Comparison of ENCODE assay signal across 10 cellular contexts in genomic region chr1:63917571-63918394, GRCh38.
A peak's percentile ranks its signal among the peaks of the same experiment; 100 is the strongest.
DNase-seq lines count a peak whose midpoint lies in the region; ATAC-seq and TF ChIP-seq lines count a peak whose summit lies in the region.
"Had no signal": no experiment of that assay in that cellular context is flagged by ENCODE, and none has a peak within 500 bp of the region (broad histone marks: within the 10 kb centered on the region; RNA-seq: fewer than 3 reads in every experiment).

No MANE protein-coding gene starts in this region.

- H3K27ac Mint-ChIP-seq in activated CD4-positive, alpha-beta memory T cell treated with anti-CD3 and anti-CD28 coated beads for 36 hours, result no peak overlapping the region
- no peak overlapping the region for H3K27ac Mint-ChIP-seq in activated CD4-positive, alpha-beta memory T cell treated with anti-CD3 and anti-CD28 coated beads, Interleukin-2, amount 10 ng/mL, durations not matched to agents 7 days and 5 days
- H3K27ac Mint-ChIP-seq in chondrocyte (ENCODE audit: unreplicated experiment), result peak overlapping the region; percentile 87

- no peaks in the 10 kb centered on the region for H3K9me2 ChIP-seq in Karpas-422 (replicated peaks; ENCODE audit: insufficient read depth, low read length)

- no peaks in the 10 kb centered on the region for H3K4me1 Mint-ChIP-seq in activated CD4-positive, alpha-beta memory T cell treated with anti-CD3 and anti-CD28 coated beads for 36 hours (ENCODE audit: low read depth)
- H3K4me1 Mint-ChIP-seq in activated CD4-positive, alpha-beta memory T cell treated with anti-CD3 and anti-CD28 coated beads, Interleukin-2, amount 10 ng/mL, durations not matched to agents 7 days and 5 days, result no peaks in the 10 kb centered on the region
- H3K4me1 Mint-ChIP-seq in chondrocyte (ENCODE audit: low read depth), result peaks cover 94% of the 10 kb centered on the region

- no peak overlapping the region for H3K4me3 ChIP-seq in Karpas-422 (ENCODE audit: low read length)
- H3K4me3 ChIP-seq: thyroid gland had no signal

- peaks cover 1% of the 10 kb centered on the region for H3K27me3 Mint-ChIP-seq in activated CD4-positive, alpha-beta memory T cell treated with anti-CD3 and anti-CD28 coated beads for 36 hours
- peaks cover 5% of the 10 kb centered on the region for H3K27me3 Mint-ChIP-seq in activated CD4-positive, alpha-beta memory T cell treated with anti-CD3 and anti-CD28 coated beads, Interleukin-2, amount 10 ng/mL, durations not matched to agents 7 days and 5 days
- H3K27me3 Mint-ChIP-seq in chondrocyte (ENCODE audit: low read depth), result no peaks in the 10 kb centered on the region

- H3K4me2 ChIP-seq in Karpas-422 (ENCODE audit: low read depth, low read length, poor library complexity, severe bottlenecking), result no peak overlapping the region

- no peaks in the 10 kb centered on the region for H3K9me3 Mint-ChIP-seq in activated CD4-positive, alpha-beta memory T cell treated with anti-CD3 and anti-CD28 coated beads for 36 hours
- H3K9me3 Mint-ChIP-seq in activated CD4-positive, alpha-beta memory T cell treated with anti-CD3 and anti-CD28 coated beads, Interleukin-2, amount 10 ng/mL, durations not matched to agents 7 days and 5 days, result no peaks in the 10 kb centered on the region
- no peaks in the 10 kb centered on the region for H3K9me3 Mint-ChIP-seq in chondrocyte (ENCODE audit: low read depth)

- H3K36me3 Mint-ChIP-seq in activated CD4-positive, alpha-beta memory T cell treated with anti-CD3 and anti-CD28 coated beads for 36 hours, result no peaks in the 10 kb centered on the region
- H3K36me3 Mint-ChIP-seq in activated CD4-positive, alpha-beta memory T cell treated with anti-CD3 and anti-CD28 coated beads, Interleukin-2, amount 10 ng/mL, durations not matched to agents 7 days and 5 days (ENCODE audit: low read depth), result no peaks in the 10 kb centered on the region
- peaks cover 3% of the 10 kb centered on the region for H3K36me3 Mint-ChIP-seq in chondrocyte (ENCODE audit: low read depth)

- no peaks in the 10 kb centered on the region for H3K36me3 ChIP-seq in Karpas-422 (ENCODE audit: insufficient read depth, low read length)
- H3K36me3 ChIP-seq: thyroid gland had no signal

- H3K4me1 ChIP-seq in Karpas-422 (ENCODE audit: low read length), result no peaks in the 10 kb centered on the region

- DNase-seq in activated CD4-positive, alpha-beta memory T cell treated with anti-CD3 and anti-CD28 coated beads for 36 hours, result peak; percentile 35
- no peak for DNase-seq in activated CD4-positive, alpha-beta memory T cell treated with anti-CD3 and anti-CD28 coated beads, Interleukin-2, amount 10 ng/mL, durations not matched to agents 7 days and 5 days
- DNase-seq in Karpas-422 (peak; percentile 78), chondrocyte (ENCODE audit: low spot score) (no peak), 8988T (no peak)
- peak; percentile 4 to 16 for DNase-seq in stimulated activated CD4-positive, alpha-beta T cell treated with anti-CD3 and anti-CD28 coated beads, Interleukin-15, amount 100 ng/mL, for 48 hours (ENCODE audit: low read depth in 2 of 2)
- DNase-seq: GF-D8, thyroid gland had no signal

- H3K9me3 ChIP-seq in Karpas-422 (ENCODE audit: low read length), result no peaks in the 10 kb centered on the region
- H3K9me3 ChIP-seq: thyroid gland had no signal

- CTCF ChIA-PET in activated CD4-positive, alpha-beta memory T cell treated with anti-CD3 and anti-CD28 coated beads for 36 hours (lab: Charles Lee), result interaction anchor here (1.0 to 1.5 kb wide), 5 partner anchors 13 to 301 kb away, joined by 3 to 8 read pairs (median 3); no protein-coding TSS in a partner anchor
- CTCF ChIA-PET in activated CD4-positive, alpha-beta memory T cell treated with anti-CD3 and anti-CD28 coated beads, Interleukin-2, amount 10 ng/mL, durations not matched to agents 7 days and 5 days (lab: Charles Lee), result interaction anchor here (1.1 kb wide), 1 partner anchor 267 kb away, joined by 3 read pairs; no protein-coding TSS in a partner anchor

- peak; percentile 60 for TF ChIP-seq CTCF in chondrocyte (IDR thresholded peaks at IDR 0.05)

- H3K27ac ChIP-seq in Karpas-422 (ENCODE audit: low read length), result no peak overlapping the region
- H3K27ac ChIP-seq: thyroid gland had no signal

- intact Hi-C loops in activated CD4-positive, alpha-beta memory T cell treated with anti-CD3 and anti-CD28 coated beads for 36 hours (cut with micrococcal nuclease), result loop anchor here (2.0 kb wide), 2 partner anchors 225 to 297 kb away; no protein-coding TSS in a partner anchor

- no peak overlapping the region for H3K4me3 Mint-ChIP-seq in activated CD4-positive, alpha-beta memory T cell treated with anti-CD3 and anti-CD28 coated beads for 36 hours
- H3K4me3 Mint-ChIP-seq in activated CD4-positive, alpha-beta memory T cell treated with anti-CD3 and anti-CD28 coated beads, Interleukin-2, amount 10 ng/mL, durations not matched to agents 7 days and 5 days, result no peak overlapping the region
- H3K4me3 Mint-ChIP-seq in chondrocyte (ENCODE audit: unreplicated experiment), result no peak overlapping the region

- H2AFZ ChIP-seq in Karpas-422 (ENCODE audit: low read length), result no peak overlapping the region

- H3K9ac ChIP-seq in Karpas-422 (ENCODE audit: low read length), result no peak overlapping the region

- POLR2A ChIA-PET in activated CD4-positive, alpha-beta memory T cell treated with anti-CD3 and anti-CD28 coated beads for 36 hours (lab: Charles Lee), result no interaction called here
- POLR2A ChIA-PET in activated CD4-positive, alpha-beta memory T cell treated with anti-CD3 and anti-CD28 coated beads, Interleukin-2, amount 10 ng/mL, durations not matched to agents 7 days and 5 days (lab: Charles Lee), result no interaction called here

- ATAC-seq in GM19328 (IDR thresholded peaks at IDR 0.05; ENCODE audit: unreplicated experiment) (no peak), HG02759 (IDR thresholded peaks at IDR 0.05; ENCODE audit: unreplicated experiment) (no peak)

- H4K20me1 ChIP-seq in Karpas-422 (ENCODE audit: insufficient read depth, low read depth, low read length), result no peaks in the 10 kb centered on the region

- H3K79me2 ChIP-seq in Karpas-422 (ENCODE audit: low read length), result no peaks in the 10 kb centered on the region

- no peaks in the 10 kb centered on the region for H3K27me3 ChIP-seq in Karpas-422 (ENCODE audit: low read length)
- H3K27me3 ChIP-seq: thyroid gland had no signal

Comparison
In these comparisons a context has a peak if more than half of its experiments do, and no peak if none do; other contexts are left out.
1. DNase-seq: peak in activated CD4-positive, alpha-beta memory T cell treated with anti-CD3 and anti-CD28 coated beads for 36 hours (single experiment), Karpas-422 (single experiment) and stimulated activated CD4-positive, alpha-beta T cell treated with anti-CD3 and anti-CD28 coated beads, Interleukin-15, amount 100 ng/mL, for 48 hours (2 of 2); none in activated CD4-positive, alpha-beta memory T cell treated with anti-CD3 and anti-CD28 coated beads, Interleukin-2, amount 10 ng/mL, durations not matched to agents 7 days and 5 days (single experiment), chondrocyte (single experiment) and 8988T (single experiment).